8 cellular contexts compared by ENCODE assay signal in the genomic region with DNA sequence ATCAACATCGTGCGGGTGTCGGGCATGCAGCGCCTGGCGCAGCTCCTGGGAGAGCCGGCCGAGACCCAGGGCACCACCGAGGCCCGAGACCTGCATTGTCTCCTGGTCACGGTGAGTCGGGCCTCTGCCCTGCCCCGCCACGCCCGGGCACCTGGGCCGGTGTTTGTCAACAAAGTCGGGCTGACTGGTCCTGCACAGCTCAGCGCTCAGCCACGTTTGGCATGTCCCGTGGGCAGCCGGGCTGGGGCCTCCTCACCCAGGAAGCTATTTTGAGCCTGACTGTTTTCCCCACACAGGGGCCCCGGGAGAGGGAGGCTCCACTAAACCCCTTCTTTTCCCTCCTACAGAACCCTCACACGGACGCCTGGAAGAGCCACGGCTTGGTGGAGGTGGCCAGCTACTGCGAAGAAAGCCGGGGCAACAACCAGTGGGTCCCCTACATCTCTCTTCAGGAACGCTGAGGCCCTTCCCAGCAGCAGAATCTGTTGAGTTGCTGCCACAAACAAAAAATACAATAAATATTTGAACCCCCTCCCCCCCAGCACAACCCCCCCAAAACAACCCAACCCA. TPM values are rescaled to one million over a fixed set of nuclear protein-coding genes. Genes with fewer than 3 reads are reported as not detected.
DNase-seq lines count a peak whose midpoint lies in the region; ATAC-seq, FAIRE-seq and TF ChIP-seq lines count a peak whose summit lies in the region.

No MANE protein-coding gene starts in this region.

- H3K4me1 Mint-ChIP-seq in Calu3 (ENCODE audit: low read depth, unreplicated experiment), result peaks cover 9% of the 10 kb centered on the region
- peaks cover 33% of the 10 kb centered on the region for H3K4me1 Mint-ChIP-seq in stimulated activated naive CD8-positive, alpha-beta T cell treated with anti-CD3 and anti-CD28 coated beads, Interleukin-15, amount 100 ng/mL, for 72 hours

- peak; percentile 5 for ATAC-seq in left lobe of liver
- ATAC-seq in stimulated activated naive CD8-positive, alpha-beta T cell treated with anti-CD3 and anti-CD28 coated beads, Interleukin-15, amount 100 ng/mL, for 72 hours, result no peak
- no peak for ATAC-seq in GM18867 (IDR thresholded peaks at IDR 0.05; ENCODE audit: unreplicated experiment)

- peaks cover 11% of the 10 kb centered on the region; the same call in 1 of the 2 replicates for H4K20me1 ChIP-seq in PC-9 (ENCODE audit: insufficient read depth)

- DNase-seq in Calu3 (peak; percentile 48), PC-9 (peak; percentile 52 to 62), caudate nucleus (lab: John Stamatoyannopoulos, UW) (peak in 14 of 61 donors; percentile 2 to 51 (median 34)), left lobe of liver (ENCODE audit: low spot score) (peak; percentile 72), NCI-H748 (lab: John Stamatoyannopoulos, UW; ENCODE audit: unreplicated experiment) (no peak), D721Med (ENCODE audit: insufficient read length, low spot score) (no peak)
- DNase-seq in stimulated activated naive CD8-positive, alpha-beta T cell treated with anti-CD3 and anti-CD28 coated beads, Interleukin-15, amount 100 ng/mL, for 72 hours, result peak in 1 of 2 donors; percentile 45

- peaks cover 22% of the 10 kb centered on the region; the same call in 1 of the 2 replicates for H3F3A ChIP-seq in PC-9 (ENCODE audit: insufficient read depth, low read depth)

- BruUV-seq in Calu3 (replicated peaks; lab: Mats Ljungman, UMichigan), result no TSS peak
- no TSS peak for BruUV-seq in PC-9 (replicated peaks; lab: Mats Ljungman, UMichigan)

- POLR2A ChIA-PET in PC-9 (lab: Charles Lee; ENCODE audit: unreplicated experiment), result interaction anchor here (0.6 to 3.6 kb wide), 6 partner anchors 48 to 1311 kb away, joined by 3 to 33 read pairs (median 10); no protein-coding TSS in a partner anchor

- no peaks in the 10 kb centered on the region for H3K9me3 Mint-ChIP-seq in Calu3 (ENCODE audit: low read depth, unreplicated experiment)
- H3K9me3 Mint-ChIP-seq in stimulated activated naive CD8-positive, alpha-beta T cell treated with anti-CD3 and anti-CD28 coated beads, Interleukin-15, amount 100 ng/mL, for 72 hours, result peaks cover under 1 to 10% of the 10 kb centered on the region in 2 donors

- H3K27me3 Mint-ChIP-seq in Calu3 (ENCODE audit: unreplicated experiment), result peaks cover 11% of the 10 kb centered on the region
- H3K27me3 Mint-ChIP-seq in stimulated activated naive CD8-positive, alpha-beta T cell treated with anti-CD3 and anti-CD28 coated beads, Interleukin-15, amount 100 ng/mL, for 72 hours, result peaks cover 7% of the 10 kb centered on the region

- H2AFZ ChIP-seq in PC-9, result no peak overlapping the region

- H3K4me1 ChIP-seq in PC-9 (replicated peaks; ENCODE audit: insufficient read depth), result peaks cover 11% of the 10 kb centered on the region

- H3K9me3 ChIP-seq in PC-9 (ENCODE audit: insufficient read depth, low read depth), result no peaks in the 10 kb centered on the region

- intact Hi-C loops in Calu3 (cut with micrococcal nuclease; ENCODE audit: unreplicated experiment) (loop anchor here (5.0 kb wide), 1 partner anchor 65 kb away; no protein-coding TSS in a partner anchor), PC-9 (cut with micrococcal nuclease; ENCODE audit: unreplicated experiment) (loop anchor here (2.0 kb wide), 2 partner anchors 14 to 48 kb away; no protein-coding TSS in a partner anchor)

- H3K4me3 Mint-ChIP-seq in Calu3 (ENCODE audit: low read depth, unreplicated experiment), result peak overlapping the region; percentile 95
- peak overlapping the region; percentile 95 to 99 for H3K4me3 Mint-ChIP-seq in stimulated activated naive CD8-positive, alpha-beta T cell treated with anti-CD3 and anti-CD28 coated beads, Interleukin-15, amount 100 ng/mL, for 72 hours

- H3K4me2 ChIP-seq in PC-9, result peak overlapping the region; percentile 89

- TF ChIP-seq CTCF in Calu3 (IDR thresholded peaks at IDR 0.05; ENCODE audit: unreplicated experiment) (no peak), PC-9 (conservative IDR thresholded peaks at IDR 0.05) (no peak), D721Med (IDR thresholded peaks at IDR 0.05; ENCODE audit: insufficient read depth, missing control alignments) (no peak)

- H3K9me2 ChIP-seq in PC-9 (ENCODE audit: insufficient read depth), result no peaks in the 10 kb centered on the region

- H3K79me2 ChIP-seq in PC-9 (ENCODE audit: low read depth), result peaks cover 26% of the 10 kb centered on the region

- no peaks in the 10 kb centered on the region for H3K36me3 ChIP-seq in PC-9 (ENCODE audit: low read depth)

- no peaks in the 10 kb centered on the region for H3K27me3 ChIP-seq in PC-9 (ENCODE audit: insufficient read depth, low read depth)

- no peak for FAIRE-seq in D721Med (lab: Jason Lieb, UNC)

- CTCF ChIA-PET in Calu3 (lab: Charles Lee) (interaction anchor here (0.9 to 4.3 kb wide), 7 partner anchors 14 to 134 kb away, joined by 3 to 61 read pairs (median 4); no protein-coding TSS in a partner anchor), PC-9 (lab: Charles Lee) (interaction anchor here (0.6 kb wide), 1 partner anchor 18 kb away, joined by 4 read pairs; no protein-coding TSS in a partner anchor)

- H3K4me3 ChIP-seq in PC-9, result peak overlapping the region; percentile 77

- peak overlapping the region; percentile 93 for H3K27ac Mint-ChIP-seq in Calu3 (ENCODE audit: unreplicated experiment)
- H3K27ac Mint-ChIP-seq in stimulated activated naive CD8-positive, alpha-beta T cell treated with anti-CD3 and anti-CD28 coated beads, Interleukin-15, amount 100 ng/mL, for 72 hours, result peak overlapping the region; percentile 94 to 99

- peaks cover 48% of the 10 kb centered on the region for H3K36me3 Mint-ChIP-seq in Calu3 (ENCODE audit: insufficient read depth, unreplicated experiment)

- H3K27ac ChIP-seq in PC-9 (peak overlapping the region; percentile 92), caudate nucleus (ENCODE audit: low read depth, low read length) (peak overlapping the region; percentile 84)

RNA-seq across cellular contexts. Expression of a gene that starts 1.3 kb away (rescaled TPM):
- total RNA-seq in Calu3 (2022), result 26.3 and 36.5 TPM in 2 replicates
- total RNA-seq in PC-9 (2021), result 24.7 and 35.5 TPM in 2 replicates
- 52.1 TPM for total RNA-seq in left lobe of liver

RNA-seq across cellular contexts. Expression of a gene that starts 20.5 kb away (rescaled TPM):
- 88.0 and 109 TPM in 2 replicates for total RNA-seq in Calu3 (2022)
- 109 and 114 TPM in 2 replicates for total RNA-seq in PC-9 (2021)
- total RNA-seq in left lobe of liver, result 7.4 TPM

RNA-seq across cellular contexts. Expression of a gene that starts 49.8 kb away (rescaled TPM):
- total RNA-seq in Calu3 (2022) (75.8 and 81.8 TPM in 2 replicates), PC-9 (2021) (80.0 and 81.9 TPM in 2 replicates), left lobe of liver (63.9 TPM)

Comparison
In these comparisons a context has a peak if more than half of its experiments do, and no peak if none do; other contexts are left out.
1. DNase-seq: peak in Calu3 (single experiment), PC-9 (2 of 2) and left lobe of liver (single experiment); none in NCI-H748 (single experiment) and D721Med (single experiment).
2. RNA of a gene that starts 20.5 kb away (total RNA-seq): 109 to 114 TPM in PC-9 and 88.0 to 109 TPM in Calu3; 7.4 TPM in left lobe of liver (single experiment); every median in the first group is over 10 times any median in the second.